Comparison of ENCODE assay signal across 8 cellular contexts in the genomic region with DNA sequence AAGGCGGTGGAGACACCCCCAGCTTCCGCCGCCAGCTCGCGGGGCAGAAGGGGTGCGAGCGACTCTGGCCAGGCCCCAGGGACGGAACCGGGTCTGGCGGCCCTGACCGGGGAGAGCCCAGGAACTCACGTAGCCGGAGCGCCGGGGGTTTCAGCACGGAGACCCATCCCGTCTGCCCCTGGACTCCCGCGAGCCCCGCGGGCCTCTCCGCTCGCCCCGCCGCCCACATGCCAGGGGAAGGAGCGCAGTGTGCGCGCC. TPM values are rescaled to one million over a fixed set of nuclear protein-coding genes. Genes with fewer than 3 reads are reported as not detected.
A peak's percentile ranks its signal among the peaks of the same experiment; 100 is the strongest.
DNase-seq lines count a peak whose midpoint lies in the region; ATAC-seq and TF ChIP-seq lines count a peak whose summit lies in the region.
"Not testable (repeated sequence)": the region's sequence is repeated elsewhere in the genome, so short reads cannot be mapped to it uniquely, and the experiment has no call there.

No MANE protein-coding gene starts in this region.

- H3K9me3 Mint-ChIP-seq in activated T-cell treated with anti-CD3 and anti-CD28 coated beads, Interleukin-2, amount 50 U/mL, for 72 hours, result not testable (repeated sequence)

- H3K4me3 Mint-ChIP-seq in activated T-cell treated with anti-CD3 and anti-CD28 coated beads, Interleukin-2, amount 50 U/mL, for 72 hours, result peak overlapping the region; percentile 86 to 89

- H3K9me3 ChIP-seq in GM23248 (ENCODE audit: low read depth); OCI-LY7 (ENCODE audit: low read length); colonic mucosa; left ventricle myocardium inferior (replicated peaks); muscle layer of colon (ENCODE audit: low read length); skeletal muscle satellite cell (replicated peaks; ENCODE audit: low read length): not testable (repeated sequence)

- H3K9me2 ChIP-seq in GM23248 (ENCODE audit: insufficient read depth); OCI-LY7 (ENCODE audit: insufficient read depth, low read length): not testable (repeated sequence)

- H3F3A ChIP-seq in GM23248 (ENCODE audit: insufficient read depth), result peaks cover 11% of the 10 kb centered on the region

- not testable (repeated sequence) for H3K27ac Mint-ChIP-seq in activated T-cell treated with anti-CD3 and anti-CD28 coated beads, Interleukin-2, amount 50 U/mL, for 72 hours

- not testable (repeated sequence) for H3K36me3 Mint-ChIP-seq in activated T-cell treated with anti-CD3 and anti-CD28 coated beads, Interleukin-2, amount 50 U/mL, for 72 hours (ENCODE audit: insufficient read depth in 2 of 2)

- peaks cover 35% of the 10 kb centered on the region for H3K4me1 Mint-ChIP-seq in activated T-cell treated with anti-CD3 and anti-CD28 coated beads, Interleukin-2, amount 50 U/mL, for 72 hours (ENCODE audit: low read depth)

- BruUV-seq in OCI-LY7 (replicated peaks; lab: Mats Ljungman, UMichigan), result not testable (repeated sequence)

- TF ChIP-seq CTCF in OCI-LY7 (conservative IDR thresholded peaks at IDR 0.05; ENCODE audit: low read length); colonic mucosa (IDR thresholded peaks at IDR 0.05); left ventricle myocardium inferior (IDR thresholded peaks at IDR 0.05; ENCODE audit: borderline replicate concordance): not testable (repeated sequence)

- not testable (repeated sequence) for H3K27me3 Mint-ChIP-seq in activated T-cell treated with anti-CD3 and anti-CD28 coated beads, Interleukin-2, amount 50 U/mL, for 72 hours (ENCODE audit: low read depth)

- H3K27ac ChIP-seq in ACC112 (ENCODE audit: low read depth, low read length), result peak overlapping the region; percentile 83
- H3K27ac ChIP-seq in GM23248, result peak overlapping the region; percentile 93
- H3K27ac ChIP-seq in OCI-LY7 (ENCODE audit: low read depth, low read length, poor library complexity, severe bottlenecking); muscle layer of colon (ENCODE audit: low read depth, low read length): not testable (repeated sequence)
- H3K27ac ChIP-seq in colonic mucosa, result peak overlapping the region; percentile 57
- H3K27ac ChIP-seq in left ventricle myocardium inferior (replicated peaks), result peak overlapping the region; percentile 60

- H3K9ac ChIP-seq in GM23248 (peak overlapping the region; percentile 90), colonic mucosa (ENCODE audit: low read depth in 2 of 2, low read length in 2 of 2) (peak overlapping the region; percentile 58 to 61), skeletal muscle satellite cell (ENCODE audit: low read depth, low read length) (peak overlapping the region; percentile 93)
- H3K9ac ChIP-seq in muscle layer of colon (ENCODE audit: low read length), result not testable (repeated sequence)

- ATAC-seq in activated T-cell treated with anti-CD3 and anti-CD28 coated beads, Interleukin-2, amount 50 U/mL, for 72 hours (replicated peaks in 1 of 2), result not testable (repeated sequence)

- peak overlapping the region; percentile 93 for H2AFZ ChIP-seq in ACC112 (ENCODE audit: low read length, unreplicated experiment)
- peak overlapping the region; percentile 67 for H2AFZ ChIP-seq in GM23248
- H2AFZ ChIP-seq in OCI-LY7 (ENCODE audit: low read length), result peak overlapping the region; percentile 95

- POLR2A ChIA-PET in OCI-LY7 (lab: Charles Lee), result not testable (repeated sequence)

- 0 to 3% methylated on average over 7 to 26 of the region's 28 CpGs for WGBS in GM23248 (ENCODE audit: low coverage in 1 of 2, low lambda C conversion rate in 2 of 2, missing lambda C conversion rate in 2 of 2), 2 experiments

- H3K4me1 ChIP-seq in ACC112 (ENCODE audit: control insufficient read depth, insufficient read depth, low read length, unreplicated experiment); GM23248 (ENCODE audit: insufficient read depth); OCI-LY7 (ENCODE audit: insufficient read depth, low read length, poor library complexity, severe bottlenecking); colonic mucosa; muscle layer of colon (ENCODE audit: insufficient read depth, low read length); skeletal muscle satellite cell (ENCODE audit: control insufficient read depth, insufficient read depth, low read length): not testable (repeated sequence)
- H3K4me1 ChIP-seq in left ventricle myocardium inferior, result peaks cover 13% of the 10 kb centered on the region

- H3K79me2 ChIP-seq in ACC112 (ENCODE audit: control insufficient read depth, insufficient read depth, low read length, unreplicated experiment); GM23248 (ENCODE audit: insufficient read depth); OCI-LY7 (ENCODE audit: insufficient read depth, low read depth, low read length): not testable (repeated sequence)

- H3K4me2 ChIP-seq in GM23248 (ENCODE audit: unreplicated experiment), result peak overlapping the region; percentile 88
- H3K4me2 ChIP-seq in OCI-LY7 (ENCODE audit: low read length), result peak overlapping the region; percentile 96
- H3K4me2 ChIP-seq in skeletal muscle satellite cell (ENCODE audit: low read length), result peak overlapping the region; percentile 95

- H3K27me3 ChIP-seq in ACC112 (ENCODE audit: insufficient read depth, low read length); GM23248 (replicated peaks; ENCODE audit: insufficient read depth); colonic mucosa; left ventricle myocardium inferior (ENCODE audit: low read depth); muscle layer of colon (ENCODE audit: control insufficient read depth in 1 of 2, insufficient read depth in 2 of 2, low read length in 2 of 2); skeletal muscle satellite cell (ENCODE audit: control insufficient read depth, insufficient read depth, low read length): not testable (repeated sequence)

- in situ Hi-C loops in GM23248 (cut with MboI), result not testable (repeated sequence)

- H4K20me1 ChIP-seq in GM23248 (ENCODE audit: insufficient read depth); OCI-LY7 (ENCODE audit: insufficient read depth, low read length): not testable (repeated sequence)

- not testable (repeated sequence) for H3K36me3 ChIP-seq in ACC112 (ENCODE audit: insufficient read depth, low read length); GM23248 (ENCODE audit: low read depth); OCI-LY7 (ENCODE audit: insufficient read depth, low read length); colonic mucosa; left ventricle myocardium inferior; muscle layer of colon (ENCODE audit: insufficient read depth, low read length); skeletal muscle satellite cell (ENCODE audit: insufficient read depth, low read length)

- not testable (repeated sequence) for DNase-seq in GM23248; OCI-LY7 (ENCODE audit: low spot score); activated T-cell treated with anti-CD3 and anti-CD28 coated beads, Interleukin-2, amount 50 U/mL, for 72 hours; colonic mucosa; left ventricle myocardium inferior

- H3K4me3 ChIP-seq in ACC112 (ENCODE audit: low read depth, low read length), result peak overlapping the region; percentile 98
- peak overlapping the region; percentile 90 for H3K4me3 ChIP-seq in GM23248
- peak overlapping the region; percentile 90 for H3K4me3 ChIP-seq in OCI-LY7 (ENCODE audit: low read depth, low read length, poor library complexity, severe bottlenecking)
- peak overlapping the region; percentile 67 for H3K4me3 ChIP-seq in colonic mucosa
- peak overlapping the region; percentile 82 for H3K4me3 ChIP-seq in left ventricle myocardium inferior
- peak overlapping the region; percentile 61 for H3K4me3 ChIP-seq in muscle layer of colon (ENCODE audit: low read depth in 1 of 2, low read length in 2 of 2)
- peak overlapping the region; percentile 81 for H3K4me3 ChIP-seq in skeletal muscle satellite cell (ENCODE audit: low read length)

- CTCF ChIA-PET in OCI-LY7 (lab: Charles Lee; ENCODE audit: unreplicated experiment), result not testable (repeated sequence)

- intact Hi-C loops in OCI-LY7 (cut with micrococcal nuclease; ENCODE audit: unreplicated experiment), result loop anchor here (2.0 to 10.0 kb wide), 4 partner anchors 158 to 600 kb away; a partner anchor contains a TSS
- intact Hi-C loops in colonic mucosa (cut with DNase I); left ventricle myocardium inferior (cut with micrococcal nuclease): not testable (repeated sequence)

RNA-seq across cellular contexts. Expression of a gene that starts 15.1 kb away (rescaled TPM):
- total RNA-seq in GM23248 (2014; rRNA removed; shearing (Covaris generic)), result not detected in 2 replicates
- polyA plus RNA-seq in GM23248 (2016; fragmentation: Nextera tagmentation; extraction: Ambion mirVana), result 0.24 TPM in 1 of 2 replicates, not detected in the other
- not detected in 2 replicates for total RNA-seq in OCI-LY7 (2014; rRNA removed; shearing (Covaris generic))
- total RNA-seq in OCI-LY7 (2022), result not detected in 2 replicates
- 1 to 10 TPM in 1 of 2 donors, under 1 TPM in 1; 0.67 to 1.3 TPM for total RNA-seq in activated T-cell treated with anti-CD3 and anti-CD28 coated beads, Interleukin-2, amount 50 U/mL, for 72 hours
- total RNA-seq in colonic mucosa, result under 1 TPM in 1 of 2 donors, not detected in 1; 0.42 TPM
- total RNA-seq in left ventricle myocardium inferior, result 0.30 TPM
- total RNA-seq in skeletal muscle satellite cell (2012; rRNA removed), result under 0.01 and 0.22 TPM in 2 replicates
